Comparison of ENCODE assay signal across 23 cellular contexts in the genomic region with DNA sequence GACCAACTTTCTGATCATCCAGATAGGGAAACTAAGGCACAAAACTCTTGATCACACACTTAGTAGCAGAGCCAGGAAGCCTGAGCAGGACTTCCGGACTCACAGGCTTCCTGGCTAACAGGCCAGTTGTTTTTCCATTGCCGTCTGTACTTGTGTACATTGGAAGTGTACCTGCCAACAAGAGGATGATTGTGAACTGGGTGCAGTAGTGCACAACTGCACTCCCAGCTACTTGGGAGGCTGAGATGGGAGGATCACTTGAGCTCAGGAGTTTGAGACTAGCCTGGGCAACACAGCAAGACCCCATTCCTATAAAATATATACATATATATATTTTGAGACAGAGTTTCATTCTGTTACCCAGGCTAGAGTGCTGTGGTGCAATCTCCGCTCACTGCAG. TPM values are rescaled to one million over a fixed set of nuclear protein-coding genes. Genes with fewer than 3 reads are reported as not detected.
"Had no signal": no experiment of that assay in that cellular context is flagged by ENCODE, and none has a peak within 500 bp of the region (broad histone marks: within the 10 kb centered on the region; RNA-seq: fewer than 3 reads in every experiment).

No MANE protein-coding gene starts in this region.

- ATAC-seq: foreskin keratinocyte; left lung; naive thymus-derived CD4-positive, alpha-beta T cell; stimulated activated memory B cell treated with anti-CD40 and anti-IgM and Interleukin-4, amounts not matched to agents 10 μg/mL and 1 μg/mL and 100 μg/mL, for 72 hours; upper lobe of right lung had no signal

- H3K36me3 ChIP-seq: colonic mucosa, esophagus squamous epithelium, left lung, prostate gland, tibial artery, upper lobe of right lung, vagina had no signal

- H3K27me3 Mint-ChIP-seq: stimulated activated memory B cell treated with anti-CD40 and anti-IgM and Interleukin-4, amounts not matched to agents 10 μg/mL and 1 μg/mL and 100 μg/mL, for 72 hours had no signal

- H2AFZ ChIP-seq: parathyroid adenoma had no signal

- DNase-seq: colonic mucosa; dermis blood vessel endothelial cell; esophagus squamous epithelium; foreskin keratinocyte; head of caudate nucleus; hypothalamus; kidney glomerular epithelial cell; left lung; mesendoderm; naive thymus-derived CD4-positive, alpha-beta T cell; nephron progenitor cell; retina; stimulated activated CD4-positive, alpha-beta T cell treated with anti-CD3 and anti-CD28 coated beads, Interleukin-15, amount 100 ng/mL, for 24 hours; stimulated activated CD4-positive, alpha-beta T cell treated with anti-CD3 and anti-CD28 coated beads, Interleukin-1b, Interleukin-23, amount 100 ng/mL, for 48 hours; stimulated activated CD4-positive, alpha-beta T cell treated with anti-CD3 and anti-CD28 coated beads, Interleukin-4, amount 100 ng/mL, for 24 hours; tibial artery; upper lobe of right lung had no signal

- H3K27me3 ChIP-seq: colonic mucosa, esophagus squamous epithelium, foreskin keratinocyte, left lung, tibial artery, upper lobe of right lung, vagina had no signal

- H3K4me3 Mint-ChIP-seq: naive thymus-derived CD4-positive, alpha-beta T cell; nephron progenitor cell; stimulated activated memory B cell treated with anti-CD40 and anti-IgM and Interleukin-4, amounts not matched to agents 10 μg/mL and 1 μg/mL and 100 μg/mL, for 72 hours; stimulated activated naive CD8-positive, alpha-beta T cell treated with anti-CD3 and anti-CD28 coated beads, Interleukin-15, Interleukin-2, amounts not matched to agents 100 ng/mL and 50 ng/mL, for 24 hours had no signal

- H3K9me3 ChIP-seq: colonic mucosa, esophagus squamous epithelium, left lung, prostate gland, tibial artery, upper lobe of right lung, vagina had no signal

- H3K36me3 Mint-ChIP-seq: naive thymus-derived CD4-positive, alpha-beta T cell; stimulated activated memory B cell treated with anti-CD40 and anti-IgM and Interleukin-4, amounts not matched to agents 10 μg/mL and 1 μg/mL and 100 μg/mL, for 72 hours had no signal

- H3K4me1 Mint-ChIP-seq: naive thymus-derived CD4-positive, alpha-beta T cell; nephron progenitor cell; stimulated activated memory B cell treated with anti-CD40 and anti-IgM and Interleukin-4, amounts not matched to agents 10 μg/mL and 1 μg/mL and 100 μg/mL, for 72 hours had no signal

- H3K27ac Mint-ChIP-seq: naive thymus-derived CD4-positive, alpha-beta T cell; nephron progenitor cell; stimulated activated memory B cell treated with anti-CD40 and anti-IgM and Interleukin-4, amounts not matched to agents 10 μg/mL and 1 μg/mL and 100 μg/mL, for 72 hours; stimulated activated naive CD8-positive, alpha-beta T cell treated with anti-CD3 and anti-CD28 coated beads, Interleukin-15, Interleukin-2, amounts not matched to agents 100 ng/mL and 50 ng/mL, for 24 hours had no signal

- H3K27ac ChIP-seq: colonic mucosa, esophagus squamous epithelium, foreskin keratinocyte, left lung, parathyroid adenoma, prostate gland, tibial artery, upper lobe of right lung, vagina had no signal

- H3K4me3 ChIP-seq: colonic mucosa, esophagus squamous epithelium, left lung, lung, prostate gland, tibial artery, upper lobe of right lung, vagina had no signal

- H3K9ac ChIP-seq: parathyroid adenoma had no signal

- H3K79me2 ChIP-seq: parathyroid adenoma had no signal

- H3K9me3 Mint-ChIP-seq: naive thymus-derived CD4-positive, alpha-beta T cell; nephron progenitor cell; stimulated activated memory B cell treated with anti-CD40 and anti-IgM and Interleukin-4, amounts not matched to agents 10 μg/mL and 1 μg/mL and 100 μg/mL, for 72 hours; stimulated activated naive CD8-positive, alpha-beta T cell treated with anti-CD3 and anti-CD28 coated beads, Interleukin-15, Interleukin-2, amounts not matched to agents 100 ng/mL and 50 ng/mL, for 24 hours had no signal

- H3K4me1 ChIP-seq: colonic mucosa, esophagus squamous epithelium, foreskin keratinocyte, left lung, parathyroid adenoma, prostate gland, upper lobe of right lung, vagina had no signal

RNA-seq across cellular contexts. Expression of a gene that starts 59.1 kb away (rescaled TPM):
- total RNA-seq: colonic mucosa; dermis blood vessel endothelial cell; naive thymus-derived CD4-positive, alpha-beta T cell; vagina had no signal
- polyA plus RNA-seq: naive thymus-derived CD4-positive, alpha-beta T cell had no signal
